ENCODE assay signal across 7 cellular contexts in genomic region chr21:33318087-33318486, GRCh38.
"Had no signal": no experiment of that assay in that cellular context is flagged by ENCODE, and none has a peak within 500 bp of the region (broad histone marks: within the 10 kb centered on the region; RNA-seq: fewer than 3 reads in every experiment).

No MANE protein-coding gene starts in this region.

- H3K4me2 ChIP-seq: GM23338 had no signal

- ATAC-seq: GM23338, HepG2 had no signal

- H3K4me3 ChIP-seq: GM23338 had no signal

- DNase-seq: H9, HCEC 1CT had no signal

- FAIRE-seq: H1, H54, HepG2 had no signal

- H2AFZ ChIP-seq: GM23338 had no signal

- H3K27ac ChIP-seq: HL-60 had no signal
